ENCODE assay signal across 8 cellular contexts in genomic region chr19:48623556-48624066, GRCh38. TPM values are rescaled to one million over a fixed set of nuclear protein-coding genes. Genes with fewer than 3 reads are reported as not detected.
DNase-seq lines count a peak whose midpoint lies in the region; ATAC-seq and TF ChIP-seq lines count a peak whose summit lies in the region.

No MANE protein-coding gene starts in this region.

- TF ChIP-seq CTCF in A673 (conservative IDR thresholded peaks at IDR 0.05; ENCODE audit: low read depth, low read length) = no peak
- no peak for TF ChIP-seq CTCF in MCF 10A (IDR thresholded peaks at IDR 0.05; ENCODE audit: unreplicated experiment)

- H3K9me3 ChIP-seq in A673 (ENCODE audit: low read depth, low read length, poor library complexity, severe bottlenecking) (no peaks in the 10 kb centered on the region), HUES64 (ENCODE audit: insufficient read depth, low read depth, low read length) (no peaks in the 10 kb centered on the region), mucosa of rectum (ENCODE audit: control insufficient read depth in 2 of 2, low read length in 2 of 2) (no peaks in the 10 kb centered on the region)

- peak overlapping the region; percentile 71 for H3K4me3 Mint-ChIP-seq in MCF 10A (ENCODE audit: unreplicated experiment)

- peak overlapping the region; percentile 75 for H3K9ac ChIP-seq in HUES64 (ENCODE audit: low read depth, low read length)
- H3K9ac ChIP-seq in mucosa of rectum (ENCODE audit: low read depth in 1 of 2, low read length in 2 of 2) = peak overlapping the region; percentile 60 to 79

- BruUV-seq in A673 (replicated peaks; lab: Mats Ljungman, UMichigan) (no TSS peak), MCF 10A (replicated peaks; lab: Mats Ljungman, UMichigan) (no TSS peak)

- intact Hi-C loops in A673 (cut with micrococcal nuclease; ENCODE audit: unreplicated experiment) (no loop called here), MCF 10A (cut with micrococcal nuclease) (no loop called here)

- no peaks in the 10 kb centered on the region for H3K27me3 Mint-ChIP-seq in MCF 10A (ENCODE audit: insufficient read depth, unreplicated experiment)

- peaks cover 34% of the 10 kb centered on the region for H3K4me1 Mint-ChIP-seq in MCF 10A (ENCODE audit: insufficient read depth, unreplicated experiment)

- H3K4me1 ChIP-seq in A673 (ENCODE audit: insufficient read depth, low read length, poor library complexity, severe bottlenecking) (peaks cover 4% of the 10 kb centered on the region), HUES64 (ENCODE audit: insufficient read depth, low read length) (peaks cover 17% of the 10 kb centered on the region), mucosa of rectum (ENCODE audit: control insufficient read depth in 2 of 2, insufficient read depth in 2 of 2, low read length in 2 of 2) (peaks cover 37 to 53% of the 10 kb centered on the region in 2 donors)

- DNase-seq in A673 (ENCODE audit: low spot score) (no peak), MCF 10A (ENCODE audit: unreplicated experiment) (no peak)
- no peak for DNase-seq in stimulated activated CD4-positive, alpha-beta T cell treated with anti-CD3 and anti-CD28 coated beads, Interleukin-4, amount 100 ng/mL, for 4 hours
- no peak for DNase-seq in stimulated activated naive CD4-positive, alpha-beta T cell treated with Interleukin-2 at 50 U/mL for 16 hours (lab: John Stamatoyannopoulos, UW)

- no peaks in the 10 kb centered on the region for H3K27me3 ChIP-seq in A673 (replicated peaks; ENCODE audit: insufficient read depth, low read depth, low read length, poor library complexity)
- H3K27me3 ChIP-seq in HUES64 (ENCODE audit: insufficient read depth, low read length) = no peaks in the 10 kb centered on the region
- no peaks in the 10 kb centered on the region for H3K27me3 ChIP-seq in mucosa of rectum (ENCODE audit: control insufficient read depth in 2 of 2, insufficient read depth in 2 of 2, low read length in 2 of 2)

- H3K36me3 Mint-ChIP-seq in MCF 10A (ENCODE audit: insufficient read depth, unreplicated experiment) = peaks cover 25% of the 10 kb centered on the region

- WGBS in HUES64 = 38% methylated on average over 8 of the region's 8 CpGs

- H3K36me3 ChIP-seq in A673 (ENCODE audit: insufficient read depth, low read length, poor library complexity, severe bottlenecking) (no peaks in the 10 kb centered on the region), HUES64 (ENCODE audit: insufficient read depth, low read length) (0 out of 2 replicates have a peak, but pooled peaks cover 3% of the 10 kb centered on the region), mucosa of rectum (ENCODE audit: control insufficient read depth in 2 of 2, insufficient read depth in 2 of 2, low read length in 2 of 2) (peaks cover 0 to 2% of the 10 kb centered on the region in 2 donors)

- no peak for ATAC-seq in HG03095 (IDR thresholded peaks at IDR 0.05; ENCODE audit: unreplicated experiment)
- ATAC-seq in GM19324 (IDR thresholded peaks at IDR 0.05; ENCODE audit: low FRiP score, unreplicated experiment) = no peak

- POLR2A ChIA-PET in A673 (lab: Charles Lee; ENCODE audit: low non-redundant PET) (interaction anchor here (0.5 to 1.0 kb wide), 2 partner anchors 11 to 277 kb away, joined by 3 read pairs; no protein-coding TSS in a partner anchor), MCF 10A (lab: Yijun Ruan, JAX) (interaction anchor here (0.5 to 2.3 kb wide), 3 partner anchors 10 to 662 kb away, joined by 3 to 21 read pairs (median 3); partner anchors contain the start of gene CA11)

- H3K27ac Mint-ChIP-seq in MCF 10A (ENCODE audit: low read depth, unreplicated experiment) = peak overlapping the region; percentile 78

- no peaks in the 10 kb centered on the region for H3K9me3 Mint-ChIP-seq in MCF 10A (ENCODE audit: unreplicated experiment)

- H3K27ac ChIP-seq in A673 (ENCODE audit: low read depth, low read length, poor library complexity, severe bottlenecking) (peak overlapping the region; percentile 75), HUES64 (ENCODE audit: low read depth, low read length) (peak overlapping the region; percentile 75), mucosa of rectum (ENCODE audit: low read depth in 2 of 2, low read length in 2 of 2) (peak overlapping the region; percentile 55 to 86)

- H3K4me3 ChIP-seq in A673 (ENCODE audit: low read depth, low read length, poor library complexity, severe bottlenecking) (peak overlapping the region; percentile 61), HUES64 (ENCODE audit: low read length) (peak overlapping the region; percentile 51), mucosa of rectum (ENCODE audit: low read length in 2 of 2) (peak overlapping the region; percentile 61 to 77)

- CTCF ChIA-PET in A673 (lab: Charles Lee) (no interaction called here), MCF 10A (lab: Yijun Ruan, JAX) (no interaction called here)

RNA-seq across cellular contexts. Expression of gene SPHK2, which starts 4.3 kb away (rescaled TPM):
- total RNA-seq in A673 (2021) (38.8 and 43.0 TPM in 2 replicates), MCF 10A (2022) (16.3 and 18.2 TPM in 2 replicates)
- 34.3 TPM for polyA plus RNA-seq in HUES64 (2013, experiment 1 of 2)
- 32.1 TPM for polyA plus RNA-seq in HUES64 (2013, experiment 2 of 2)

RNA-seq across cellular contexts. Expression of gene RPL18, which starts 4.6 kb away (rescaled TPM):
- total RNA-seq in A673 (2021) (1,417 and 1,448 TPM in 2 replicates), MCF 10A (2022) (1,536 and 1,736 TPM in 2 replicates)
- 1,104 TPM for polyA plus RNA-seq in HUES64 (2013, experiment 1 of 2)
- 1,173 TPM for polyA plus RNA-seq in HUES64 (2013, experiment 2 of 2)

RNA-seq across cellular contexts. Expression of gene FAM83E, which starts 8.7 kb away (rescaled TPM):
- total RNA-seq in A673 (2021) (5.5 and 6.1 TPM in 2 replicates), MCF 10A (2022) (0.89 and 2.8 TPM in 2 replicates)
- polyA plus RNA-seq in HUES64 (2013, experiment 1 of 2) = 1.1 TPM
- polyA plus RNA-seq in HUES64 (2013, experiment 2 of 2) = 1.3 TPM

RNA-seq across cellular contexts. Expression of gene DBP, which starts 13.6 kb away (rescaled TPM):
- total RNA-seq in A673 (2021) = 14.2 and 22.1 TPM in 2 replicates
- polyA plus RNA-seq in HUES64 (2013, experiment 1 of 2) = 5.3 TPM
- polyA plus RNA-seq in HUES64 (2013, experiment 2 of 2) = 5.3 TPM
- 0.25 and 0.56 TPM in 2 replicates for total RNA-seq in MCF 10A (2022)

RNA-seq across cellular contexts. Expression of gene SPACA4, which starts 17.1 kb away (rescaled TPM):
- total RNA-seq in A673 (2021) (not detected in 2 replicates), MCF 10A (2022) (not detected in 2 replicates)
- polyA plus RNA-seq in HUES64 (2013, experiment 1 of 2) = not detected
- polyA plus RNA-seq in HUES64 (2013, experiment 2 of 2) = not detected
